ENCODE assay signal across 11 cellular contexts in the genomic region with DNA sequence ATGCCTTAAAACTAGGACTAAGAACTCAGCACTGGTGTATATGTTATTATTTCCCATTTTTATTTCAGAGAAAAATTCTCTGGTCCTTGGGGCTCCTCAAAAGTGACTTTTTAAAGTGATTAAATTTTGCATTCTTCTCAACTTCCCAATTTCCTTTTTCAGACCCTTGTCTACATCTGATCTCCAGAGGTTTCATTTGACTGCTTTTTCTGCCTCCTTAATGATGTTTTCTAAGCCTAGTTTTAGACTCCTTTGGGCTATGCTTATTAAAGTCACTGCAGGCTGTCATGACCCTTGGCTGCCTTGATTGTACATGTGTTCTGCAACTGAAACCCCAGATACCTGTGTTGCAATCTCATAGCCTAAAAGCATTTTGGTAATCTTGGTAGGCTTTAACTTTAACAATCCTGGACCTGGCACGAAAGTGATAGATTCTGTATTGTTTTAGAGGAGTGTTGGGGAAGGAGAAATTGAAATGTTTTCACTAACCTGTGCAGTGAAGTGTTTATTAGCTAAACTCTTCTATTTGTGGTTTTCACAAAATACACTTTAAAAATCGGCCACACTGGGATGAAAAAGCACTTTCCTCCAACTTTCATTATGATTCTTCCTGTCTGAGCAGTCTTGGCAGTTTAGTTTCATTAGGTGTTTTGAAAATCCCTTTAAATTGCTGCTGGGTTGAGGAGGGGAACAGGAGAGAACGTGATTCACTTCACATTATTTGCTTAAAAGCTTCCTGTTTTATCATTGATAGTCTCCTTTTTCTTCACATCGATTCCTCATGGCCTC. TPM values are rescaled to one million over a fixed set of nuclear protein-coding genes. Genes with fewer than 3 reads are reported as not detected.
A peak's percentile ranks its signal among the peaks of the same experiment; 100 is the strongest.
DNase-seq lines count a peak whose midpoint lies in the region; ATAC-seq and TF ChIP-seq lines count a peak whose summit lies in the region.
"Had no signal": no experiment of that assay in that cellular context is flagged by ENCODE, and none has a peak within 500 bp of the region (broad histone marks: within the 10 kb centered on the region; RNA-seq: fewer than 3 reads in every experiment).

No MANE protein-coding gene starts in this region.

- H3K4me3 ChIP-seq in BLaER1 = no peak overlapping the region
- no peak overlapping the region; the same call in 1 of the 2 replicates for H3K4me3 ChIP-seq in IMR-90 (ENCODE audit: insufficient read depth, low read depth, low read length)
- H3K4me3 ChIP-seq in muscle layer of colon (ENCODE audit: low read depth in 1 of 2, low read length in 2 of 2) = no peak overlapping the region
- H3K4me3 ChIP-seq: heart right ventricle had no signal

- WGBS in IMR-90 (ENCODE audit: extremely low coverage in 2 of 2, insufficient read length in 1 of 2), 2 experiments = no CpG with 5 or more reads among the region's 4 CpGs

- no peak for TF ChIP-seq POLR2A in IMR-90 (IDR thresholded peaks at IDR 0.05; ENCODE audit: low read depth, low read length)

- peaks cover 49% of the 10 kb centered on the region for H3K4me1 Mint-ChIP-seq in activated naive CD8-positive, alpha-beta T cell treated with anti-CD3 and anti-CD28 coated beads, Interleukin-2, amount 10 ng/mL, durations not matched to agents 7 days and 5 days

- peaks cover 28% of the 10 kb centered on the region for H3K36me3 ChIP-seq in BLaER1
- H3K36me3 ChIP-seq in IMR-90 (ENCODE audit: control insufficient read depth, insufficient read depth, low read length) = peaks cover 2% of the 10 kb centered on the region; the same call in 1 of the 2 replicates
- H3K36me3 ChIP-seq in muscle layer of colon (ENCODE audit: insufficient read depth, low read length) = no peaks in the 10 kb centered on the region

- no peak overlapping the region for H2AK9ac ChIP-seq in IMR-90 (replicated peaks; ENCODE audit: low read depth, low read length, poor library complexity)

- H3K27me3 ChIP-seq in BLaER1 = no peaks in the 10 kb centered on the region
- no peaks in the 10 kb centered on the region for H3K27me3 ChIP-seq in IMR-90 (ENCODE audit: control insufficient read depth, insufficient read depth, low read length)
- H3K27me3 ChIP-seq in muscle layer of colon (ENCODE audit: control insufficient read depth in 1 of 2, insufficient read depth in 2 of 2, low read length in 2 of 2) = no peaks in the 10 kb centered on the region
- H3K27me3 ChIP-seq: heart right ventricle had no signal

- no peak overlapping the region for H2AK5ac ChIP-seq in IMR-90 (ENCODE audit: low read depth, low read length)

- POLR2A ChIA-PET in IMR-90 (lab: Charles Lee; ENCODE audit: unreplicated experiment) = no interaction called here
- POLR2A ChIA-PET in activated naive CD8-positive, alpha-beta T cell treated with anti-CD3 and anti-CD28 coated beads, Interleukin-2, amount 10 ng/mL, durations not matched to agents 7 days and 5 days (lab: Charles Lee) = interaction anchor here (0.5 to 1.1 kb wide), 3 partner anchors 57 to 1615 kb away, joined by 3 to 4 read pairs (median 3); partner anchors contain the start of gene MTFR1L

- CTCF ChIA-PET in IMR-90 (lab: Yijun Ruan, JAX) = no interaction called here

- DNase-seq in IMR-90 (no peak), NCI-H1436 treated with DMSO at 0.1 percent for 48 hours (lab: John Stamatoyannopoulos, UW) (no peak), T1000 (lab: John Stamatoyannopoulos, UW) (no peak), NCI-H187 (lab: John Stamatoyannopoulos, UW) (no peak), NCI-H187 treated with DMSO at 0.1 percent for 48 hours (lab: John Stamatoyannopoulos, UW) (no peak)
- DNase-seq in activated naive CD8-positive, alpha-beta T cell treated with anti-CD3 and anti-CD28 coated beads, Interleukin-2, amount 10 ng/mL, durations not matched to agents 7 days and 5 days = no peak
- DNase-seq: heart right ventricle, NCI-H146 had no signal

- H3K9me3 Mint-ChIP-seq in activated naive CD8-positive, alpha-beta T cell treated with anti-CD3 and anti-CD28 coated beads, Interleukin-2, amount 10 ng/mL, durations not matched to agents 7 days and 5 days = no peaks in the 10 kb centered on the region

- no peak overlapping the region for H2BK5ac ChIP-seq in IMR-90 (ENCODE audit: low read depth, low read length, poor library complexity, severe bottlenecking)

- H3K4me3 Mint-ChIP-seq in activated naive CD8-positive, alpha-beta T cell treated with anti-CD3 and anti-CD28 coated beads, Interleukin-2, amount 10 ng/mL, durations not matched to agents 7 days and 5 days = peak overlapping the region; percentile 78

- H4K5ac ChIP-seq in IMR-90 (ENCODE audit: low read depth, low read length) = no peak overlapping the region; the same call in 1 of the 2 replicates

- H3K9me3 ChIP-seq in BLaER1 = no peaks in the 10 kb centered on the region
- no peaks in the 10 kb centered on the region for H3K9me3 ChIP-seq in IMR-90 (ENCODE audit: control insufficient read depth, insufficient read depth, low read length)
- no peaks in the 10 kb centered on the region for H3K9me3 ChIP-seq in muscle layer of colon (ENCODE audit: low read length)
- H3K9me3 ChIP-seq: heart right ventricle had no signal

- H2BK20ac ChIP-seq in IMR-90 (ENCODE audit: low read depth, low read length) = no peak overlapping the region

- H4K20me1 ChIP-seq in BLaER1 (peaks cover 95% of the 10 kb centered on the region), IMR-90 (ENCODE audit: insufficient read depth, low read length) (peaks cover 36% of the 10 kb centered on the region; the same call in 1 of the 2 replicates)

- H4K91ac ChIP-seq in IMR-90 (ENCODE audit: insufficient read depth, low read depth, low read length) = no peak overlapping the region

- H3K4me1 ChIP-seq in BLaER1 = peaks cover 50% of the 10 kb centered on the region
- H3K4me1 ChIP-seq in IMR-90 (ENCODE audit: control insufficient read depth, insufficient read depth, low read length) = peaks cover 11% of the 10 kb centered on the region
- H3K4me1 ChIP-seq in muscle layer of colon (ENCODE audit: insufficient read depth, low read length) = peaks cover 48% of the 10 kb centered on the region

- H4K8ac ChIP-seq in IMR-90 (ENCODE audit: low read depth in 2 of 2, low read length in 2 of 2) = no peak overlapping the region

- dilution Hi-C loops in IMR-90 (cut with HindIII; ENCODE audit: low sequenced_read_pairs, unreplicated experiment) = no loop called here

- H3K9ac ChIP-seq in BLaER1 = peak overlapping the region; percentile 58
- H3K9ac ChIP-seq in IMR-90 (ENCODE audit: low read depth, low read length) = no peak overlapping the region
- no peak overlapping the region for H3K9ac ChIP-seq in muscle layer of colon (ENCODE audit: low read length)

- peak overlapping the region; percentile 76 for H3K27ac Mint-ChIP-seq in activated naive CD8-positive, alpha-beta T cell treated with anti-CD3 and anti-CD28 coated beads, Interleukin-2, amount 10 ng/mL, durations not matched to agents 7 days and 5 days

- H2AFZ ChIP-seq in IMR-90 (replicated peaks; ENCODE audit: low read length, poor library complexity) = no peak overlapping the region

- in situ Hi-C loops in IMR-90 (cut with MboI; ENCODE audit: low sequenced_read_pairs) = no loop called here

- no peak for TF ChIP-seq CTCF in IMR-90 (conservative IDR thresholded peaks at IDR 0.05; ENCODE audit: low read depth, low read length)

- H3K18ac ChIP-seq in IMR-90 (ENCODE audit: low read depth, low read length) = no peak overlapping the region; the same call in 1 of the 2 replicates

- H3K36me3 Mint-ChIP-seq in activated naive CD8-positive, alpha-beta T cell treated with anti-CD3 and anti-CD28 coated beads, Interleukin-2, amount 10 ng/mL, durations not matched to agents 7 days and 5 days = peaks cover 2% of the 10 kb centered on the region

- no peak overlapping the region for H3K23ac ChIP-seq in IMR-90 (ENCODE audit: low read depth, low read length)

- BruUV-seq in IMR-90 (replicated peaks; lab: Mats Ljungman, UMichigan) = no TSS peak

- H3K4me2 ChIP-seq in BLaER1 (peak overlapping the region; percentile 68), IMR-90 (ENCODE audit: low read depth, low read length) (peak overlapping the region; percentile 76)

- H3K14ac ChIP-seq in IMR-90 (replicated peaks; ENCODE audit: low read depth, low read length) = no peak overlapping the region

- no peak overlapping the region for H3K56ac ChIP-seq in IMR-90 (ENCODE audit: extremely low read depth, insufficient read depth, low read length)

- peaks cover 33 to 66% of the 10 kb centered on the region in 2 experiments for H3K79me1 ChIP-seq in IMR-90 (ENCODE audit: low read depth in 1 of 2, low read length in 2 of 2)

- H3K27ac ChIP-seq in BLaER1 (no peak overlapping the region), IMR-90 (ENCODE audit: insufficient read depth, low read length) (no peak overlapping the region), muscle layer of colon (ENCODE audit: low read depth, low read length) (peak overlapping the region; percentile 12)

- H3K27me3 Mint-ChIP-seq in activated naive CD8-positive, alpha-beta T cell treated with anti-CD3 and anti-CD28 coated beads, Interleukin-2, amount 10 ng/mL, durations not matched to agents 7 days and 5 days = no peaks in the 10 kb centered on the region

- ATAC-seq in IMR-90 (ENCODE audit: low read depth) = no peak
- no peak for ATAC-seq in activated naive CD8-positive, alpha-beta T cell treated with anti-CD3 and anti-CD28 coated beads, Interleukin-2, amount 10 ng/mL, durations not matched to agents 7 days and 5 days (ENCODE audit: low read depth)
- ATAC-seq: HCT116, heart right ventricle had no signal

- no peak overlapping the region for H2BK120ac ChIP-seq in IMR-90 (ENCODE audit: low read depth, low read length)

- no peak overlapping the region for H3K4ac ChIP-seq in IMR-90 (ENCODE audit: low read depth, low read length)

- no peak overlapping the region for H2BK15ac ChIP-seq in IMR-90 (ENCODE audit: low read depth, low read length)

- TF ChIP-seq RAD21 in IMR-90 (IDR thresholded peaks at IDR 0.05; ENCODE audit: low read length) = no peak

- peaks cover 2% of the 10 kb centered on the region for H3K9me1 ChIP-seq in IMR-90 (ENCODE audit: insufficient read depth, low read length)

- intact Hi-C loops in IMR-90 (cut with micrococcal nuclease) = loop anchor here (10.0 kb wide), 1 partner anchor 49 kb away; no protein-coding TSS in a partner anchor

TF ChIP-seq in IMR-90, 13 proteins besides CTCF, POLR2A, EP300 and RAD21 (continues in another document):
- peak; percentile 63 for TF ChIP-seq CEBPB (IDR thresholded peaks at IDR 0.05; ENCODE audit: low read depth, low read length)
- TF ChIP-seq SMC3 (IDR thresholded peaks at IDR 0.05; ENCODE audit: low read depth, low read length) = no peak

RNA-seq across cellular contexts. Expression of gene MACO1, which starts 4.8 kb away (rescaled TPM):
- 12.7 and 18.1 TPM in 2 replicates for total RNA-seq in IMR-90 (2012; rRNA removed)
- 6.8 TPM in 2 replicates for polyA plus RNA-seq in IMR-90 (2012; rRNA removed)
- 1.8 and 2.3 TPM in 2 replicates for polyA plus RNA-seq in IMR-90 (2012; cell fraction: cytosol; rRNA removed)
- 2.2 and 11.3 TPM in 2 replicates for polyA plus RNA-seq in IMR-90 (2012; cell fraction: nucleus; rRNA removed; ENCODE audit: low replicate concordance)
- 10 to 100 TPM; 20.6 to 21.1 TPM for total RNA-seq in activated naive CD8-positive, alpha-beta T cell treated with anti-CD3 and anti-CD28 coated beads, Interleukin-2, amount 10 ng/mL, durations not matched to agents 7 days and 5 days

RNA-seq across cellular contexts. Expression of gene RHCE, which starts 14.9 kb away (rescaled TPM):
- 0.54 and 0.56 TPM in 2 replicates for total RNA-seq in IMR-90 (2012; rRNA removed)
- 0.39 and 0.62 TPM in 2 replicates for polyA plus RNA-seq in IMR-90 (2012; rRNA removed)
- polyA plus RNA-seq in IMR-90 (2012; cell fraction: cytosol; rRNA removed) = 0.70 and 1.3 TPM in 2 replicates
- polyA plus RNA-seq in IMR-90 (2012; cell fraction: nucleus; rRNA removed; ENCODE audit: low replicate concordance) = 0.49 and 0.58 TPM in 2 replicates
- under 1 TPM; 0.17 to 0.25 TPM for total RNA-seq in activated naive CD8-positive, alpha-beta T cell treated with anti-CD3 and anti-CD28 coated beads, Interleukin-2, amount 10 ng/mL, durations not matched to agents 7 days and 5 days
